Comparison of ENCODE assay signal across 8 cellular contexts in genomic region chr17:30477083-30477757, GRCh38.
A peak's percentile ranks its signal among the peaks of the same experiment; 100 is the strongest.
DNase-seq lines count a peak whose midpoint lies in the region; ATAC-seq and TF ChIP-seq lines count a peak whose summit lies in the region.

GOSR1 (plus strand) TSS chr17:30477408; CDS start chr17:30477434, 26 bp downstream.

- peak; percentile 92 for TF ChIP-seq POLR2A in GM18951 (IDR thresholded peaks at IDR 0.05; ENCODE audit: extremely low read depth, insufficient read depth, insufficient read length)

- H3K27me3 Mint-ChIP-seq in central memory CD8-positive, alpha-beta T cell, result no peaks in the 10 kb centered on the region

- peak within 1 kb of the TSS; percentile 98 for H3K4me3 ChIP-seq in AG10803 (ENCODE audit: low read length)

- peak within 1 kb of the TSS; percentile 99 for H3K27ac Mint-ChIP-seq in central memory CD8-positive, alpha-beta T cell (ENCODE audit: low read depth)

- peaks cover 26% of the 10 kb centered on the region for H3K4me1 Mint-ChIP-seq in central memory CD8-positive, alpha-beta T cell

- H3K36me3 Mint-ChIP-seq in central memory CD8-positive, alpha-beta T cell (ENCODE audit: insufficient read depth), result peaks cover 34% of the 10 kb centered on the region

- peak within 1 kb of the TSS; percentile 95 for H3K4me3 Mint-ChIP-seq in central memory CD8-positive, alpha-beta T cell

- ATAC-seq in HG03196 (IDR thresholded peaks at IDR 0.05; ENCODE audit: unreplicated experiment), result peak; percentile 96
- peak; percentile 98 for ATAC-seq in central memory CD8-positive, alpha-beta T cell (replicated peaks; ENCODE audit: extremely low read depth, poor library complexity, severe bottlenecking)

- no peaks in the 10 kb centered on the region for H3K9me3 Mint-ChIP-seq in central memory CD8-positive, alpha-beta T cell

- in situ Hi-C loops in GM18951 (cut with MboI; ENCODE audit: low sequenced_read_pairs, unreplicated experiment), result loop anchor here (25.0 kb wide), 1 partner anchor 235 kb away; no protein-coding TSS in a partner anchor

- DNase-seq in AG10803 (ENCODE audit: low read depth) (peak; percentile 95), NCI-H345 (lab: John Stamatoyannopoulos, UW) (peak; percentile 97), iris pigment epithelial cell (ENCODE audit: low read depth) (peak; percentile 95)
- peak; percentile 85 for DNase-seq in activated CD4-positive, CD25-positive, alpha-beta regulatory T cell treated with anti-CD3 and anti-CD28 coated beads, Interleukin-2, amount 50 U/mL, for 16 hours (ENCODE audit: low read depth, low spot score)
- DNase-seq in central memory CD8-positive, alpha-beta T cell (ENCODE audit: low spot score in 2 of 2), result peak; percentile 82 to 86
- peak; percentile 84 to 89 for DNase-seq in stimulated activated CD4-positive, alpha-beta T cell treated with anti-CD3 and anti-CD28 coated beads, Interleukin-12 subunit alpha, Interleukin-12 subunit beta, amount 100 ng/mL, for 24 hours (ENCODE audit: low read depth in 2 of 2)

- peak; percentile 80 for TF ChIP-seq CTCF in AG10803 (conservative IDR thresholded peaks at IDR 0.05; ENCODE audit: low read length)

Comparison
In these comparisons a context has a peak if more than half of its experiments do, and no peak if none do; other contexts are left out.
1. Peak in every context shown above with its lines: DNase-seq, ATAC-seq and H3K4me3 ChIP-seq.